ENCODE assay signal across 10 cellular contexts in genomic region chr11:21625982-21626381, GRCh38.
A peak's percentile ranks its signal among the peaks of the same experiment; 100 is the strongest.
DNase-seq lines count a peak whose midpoint lies in the region; ATAC-seq and TF ChIP-seq lines count a peak whose summit lies in the region.
"Had no signal": no experiment of that assay in that cellular context is flagged by ENCODE, and none has a peak within 500 bp of the region (broad histone marks: within the 10 kb centered on the region; RNA-seq: fewer than 3 reads in every experiment).

No MANE protein-coding gene starts in this region.

- 38 to 64% methylated on average over 5 of the region's 5 CpGs for WGBS in lung, 2 donors

- H3K36me3 ChIP-seq in RWPE2 (ENCODE audit: low read depth) (no peaks in the 10 kb centered on the region), lung (ENCODE audit: control insufficient read depth in 2 of 2, insufficient read depth in 2 of 2, low read length in 2 of 2) (no peaks in the 10 kb centered on the region)

- ATAC-seq in HG03196 (IDR thresholded peaks at IDR 0.05; ENCODE audit: unreplicated experiment): peak; percentile 39
- peak; percentile 72; the same call in 2 of the 3 replicates for ATAC-seq in RWPE2 (ENCODE audit: low read depth)
- ATAC-seq in lung (ENCODE audit: insufficient read depth, low FRiP score): peak; percentile 69
- no peak for ATAC-seq in GM19455 (IDR thresholded peaks at IDR 0.05; ENCODE audit: unreplicated experiment)
- no peak for ATAC-seq in HG02610 (IDR thresholded peaks at IDR 0.05; ENCODE audit: unreplicated experiment)

- H3K4me1 ChIP-seq in RWPE2 (ENCODE audit: insufficient read depth, poor library complexity, severe bottlenecking): no peaks in the 10 kb centered on the region
- no peaks in the 10 kb centered on the region for H3K4me1 ChIP-seq in lung (ENCODE audit: control insufficient read depth in 2 of 2, insufficient read depth in 2 of 2, low read length in 2 of 2)

- H3K4me3 ChIP-seq in RWPE2 (ENCODE audit: severe bottlenecking): no peak overlapping the region
- H3K4me3 ChIP-seq in lung: no peak overlapping the region

- H3K27ac ChIP-seq in RWPE2 (ENCODE audit: poor library complexity, severe bottlenecking) (no peak overlapping the region), lung (ENCODE audit: low read depth in 1 of 2, low read length in 1 of 2) (no peak overlapping the region)

- H3K27me3 ChIP-seq in RWPE2 (ENCODE audit: insufficient read depth, poor library complexity, severe bottlenecking) (no peaks in the 10 kb centered on the region), lung (ENCODE audit: control insufficient read depth, insufficient read depth) (no peaks in the 10 kb centered on the region)

- no peaks in the 10 kb centered on the region for H3K9me3 ChIP-seq in RWPE2 (ENCODE audit: severe bottlenecking)
- peaks cover 0 to 5% of the 10 kb centered on the region in 2 donors for H3K9me3 ChIP-seq in lung (ENCODE audit: control insufficient read depth in 2 of 2, insufficient read depth in 1 of 2, low read length in 1 of 2)

- no peak for TF ChIP-seq CTCF in RWPE2 (IDR thresholded peaks at IDR 0.05; ENCODE audit: poor library complexity, severe bottlenecking)
- TF ChIP-seq CTCF in lung (IDR thresholded peaks at IDR 0.05; ENCODE audit: control extremely low read depth, extremely low read depth): no peak

- DNase-seq in GF-D8 (lab: John Stamatoyannopoulos, UW): peak; percentile 71
- DNase-seq in RWPE2 (ENCODE audit: low spot score): no peak
- DNase-seq in lung (ENCODE audit: low spot score): peak; percentile 46
- no peak for DNase-seq in HPDE6-E6E7 (ENCODE audit: extremely low spot score)
- no peak for DNase-seq in C1 segment of cervical spinal cord (lab: John Stamatoyannopoulos, UW)
- DNase-seq: activated naive CD8-positive, alpha-beta T cell treated with anti-CD3 and anti-CD28 coated beads for 36 hours; NCI-H2171 had no signal

Comparison
In these comparisons a context has a peak if more than half of its experiments do, and no peak if none do; other contexts are left out.
1. DNase-seq: peak in GF-D8 (single experiment) and lung (single experiment); none in RWPE2 (single experiment), HPDE6-E6E7 (single experiment) and C1 segment of cervical spinal cord (0 of 14).
2. ATAC-seq: peak in HG03196 (single experiment), RWPE2 (single experiment) and lung (single experiment); none in GM19455 (single experiment) and HG02610 (single experiment).